Comparison of ENCODE assay signal across 22 cellular contexts in genomic region chr4:173211222-173211621, GRCh38. TPM values are rescaled to one million over a fixed set of nuclear protein-coding genes. Genes with fewer than 3 reads are reported as not detected.
A peak's percentile ranks its signal among the peaks of the same experiment; 100 is the strongest.
DNase-seq lines count a peak whose midpoint lies in the region; ATAC-seq and TF ChIP-seq lines count a peak whose summit lies in the region.
"Had no signal": no experiment of that assay in that cellular context is flagged by ENCODE, and none has a peak within 500 bp of the region (broad histone marks: within the 10 kb centered on the region; RNA-seq: fewer than 3 reads in every experiment).

No MANE protein-coding gene starts in this region.

- no peak overlapping the region for H3K4me3 ChIP-seq in tibial nerve
- H3K4me3 ChIP-seq: neural progenitor cell, right atrium auricular region, thyroid gland had no signal

- ATAC-seq in activated T-cell treated with anti-CD3 and anti-CD28 coated beads, Interleukin-2, amount 50 U/mL, for 4 hours, result no peak
- ATAC-seq in HG02610 (IDR thresholded peaks at IDR 0.05; ENCODE audit: unreplicated experiment), result peak; percentile 51
- ATAC-seq in T-helper 17 cell, result no peak
- ATAC-seq in stimulated activated effector memory CD8-positive, alpha-beta T cell treated with anti-CD3 and anti-CD28 coated beads, Interleukin-12 subunit alpha, Interleukin-12 subunit beta, amount 100 ng/mL, for 72 hours, result peak; percentile 51
- ATAC-seq in GM18858 (IDR thresholded peaks at IDR 0.05; ENCODE audit: unreplicated experiment), result no peak
- ATAC-seq: CD8-positive, alpha-beta T cell; effector memory CD8-positive, alpha-beta T cell had no signal

- TF ChIP-seq POLR2A in tibial nerve (IDR thresholded peaks at IDR 0.05), result no peak

- H3K4me3 Mint-ChIP-seq in activated T-cell treated with anti-CD3 and anti-CD28 coated beads, Interleukin-2, amount 50 U/mL, for 24 hours, result no peak overlapping the region
- no peak overlapping the region for H3K4me3 Mint-ChIP-seq in activated T-cell treated with anti-CD3 and anti-CD28 coated beads, Interleukin-2, amount 50 U/mL, for 4 hours
- no peak overlapping the region for H3K4me3 Mint-ChIP-seq in T-helper 17 cell
- no peak overlapping the region for H3K4me3 Mint-ChIP-seq in stimulated activated effector memory CD8-positive, alpha-beta T cell treated with anti-CD3 and anti-CD28 coated beads, Interleukin-12 subunit alpha, Interleukin-12 subunit beta, amount 100 ng/mL, for 72 hours
- H3K4me3 Mint-ChIP-seq: CD8-positive, alpha-beta T cell; central memory CD8-positive, alpha-beta T cell; effector memory CD8-positive, alpha-beta T cell; H9; neural progenitor cell had no signal

- no peak for DNase-seq in activated T-cell treated with anti-CD3 and anti-CD28 coated beads, Interleukin-2, amount 50 U/mL, for 24 hours
- no peak for DNase-seq in activated T-cell treated with anti-CD3 and anti-CD28 coated beads, Interleukin-2, amount 50 U/mL, for 4 hours
- DNase-seq in T-helper 17 cell (no peak), SIG-M5 (lab: John Stamatoyannopoulos, UW) (no peak), tibial nerve (ENCODE audit: low spot score in 2 of 2) (no peak)
- no peak for DNase-seq in stimulated activated effector memory CD8-positive, alpha-beta T cell treated with anti-CD3 and anti-CD28 coated beads, Interleukin-12 subunit alpha, Interleukin-12 subunit beta, amount 100 ng/mL, for 72 hours (ENCODE audit: low spot score in 2 of 2)
- DNase-seq: activated CD8-positive, alpha-beta memory T cell treated with anti-CD3 and anti-CD28 coated beads for 24 hours; activated effector memory CD4-positive, alpha-beta T cell treated with anti-CD3 and anti-CD28 coated beads, Interleukin-2, amount 50 U/mL, for 16 hours; activated T-cell treated with anti-CD3 and anti-CD28 coated beads for 4 hours; BE2C; CD8-positive, alpha-beta T cell; effector memory CD8-positive, alpha-beta T cell; H9; left ventricle myocardium superior; NCI-H510A; stimulated activated CD4-positive, alpha-beta T cell treated with anti-CD3 and anti-CD28 coated beads, Interleukin-1b, Interleukin-23, amount 100 ng/mL, for 48 hours; thyroid gland had no signal

- no peak for TF ChIP-seq CTCF in tibial nerve (IDR thresholded peaks at IDR 0.05)

- no peak for TF ChIP-seq EP300 in tibial nerve (IDR thresholded peaks at IDR 0.05)

- H3K4me1 ChIP-seq in tibial nerve, result peaks cover 0 to 9% (median 0%) of the 10 kb centered on the region in 4 donors
- H3K4me1 ChIP-seq: BE2C had no signal

- H3K27ac Mint-ChIP-seq in activated T-cell treated with anti-CD3 and anti-CD28 coated beads, Interleukin-2, amount 50 U/mL, for 24 hours, result peak overlapping the region; percentile 36
- peak overlapping the region; percentile 6 for H3K27ac Mint-ChIP-seq in T-helper 17 cell
- H3K27ac Mint-ChIP-seq in stimulated activated effector memory CD8-positive, alpha-beta T cell treated with anti-CD3 and anti-CD28 coated beads, Interleukin-12 subunit alpha, Interleukin-12 subunit beta, amount 100 ng/mL, for 72 hours, result no peak overlapping the region
- H3K27ac Mint-ChIP-seq: CD8-positive, alpha-beta T cell; H9; neural progenitor cell had no signal

- H3K36me3 ChIP-seq in tibial nerve, result no peaks in the 10 kb centered on the region
- H3K36me3 ChIP-seq: BE2C, neural progenitor cell, right atrium auricular region, thyroid gland had no signal

- no peaks in the 10 kb centered on the region for H3K9me3 Mint-ChIP-seq in activated T-cell treated with anti-CD3 and anti-CD28 coated beads, Interleukin-2, amount 50 U/mL, for 24 hours
- H3K9me3 Mint-ChIP-seq in activated T-cell treated with anti-CD3 and anti-CD28 coated beads, Interleukin-2, amount 50 U/mL, for 4 hours, result no peaks in the 10 kb centered on the region
- H3K9me3 Mint-ChIP-seq in stimulated activated effector memory CD8-positive, alpha-beta T cell treated with anti-CD3 and anti-CD28 coated beads, Interleukin-12 subunit alpha, Interleukin-12 subunit beta, amount 100 ng/mL, for 72 hours, result no peaks in the 10 kb centered on the region
- H3K9me3 Mint-ChIP-seq: CD8-positive, alpha-beta T cell; central memory CD8-positive, alpha-beta T cell; effector memory CD8-positive, alpha-beta T cell; H9 had no signal

- H3K27me3 ChIP-seq in tibial nerve, result no peaks in the 10 kb centered on the region
- H3K27me3 ChIP-seq: BE2C, neural progenitor cell, right atrium auricular region, thyroid gland had no signal

- H3K27me3 Mint-ChIP-seq in activated T-cell treated with anti-CD3 and anti-CD28 coated beads, Interleukin-2, amount 50 U/mL, for 24 hours, result no peaks in the 10 kb centered on the region
- H3K27me3 Mint-ChIP-seq in activated T-cell treated with anti-CD3 and anti-CD28 coated beads, Interleukin-2, amount 50 U/mL, for 4 hours (ENCODE audit: low read depth), result no peaks in the 10 kb centered on the region
- H3K27me3 Mint-ChIP-seq in T-helper 17 cell, result no peaks in the 10 kb centered on the region
- H3K27me3 Mint-ChIP-seq: central memory CD8-positive, alpha-beta T cell; effector memory CD8-positive, alpha-beta T cell had no signal

- H3K9me3 ChIP-seq in T-helper 17 cell (ENCODE audit: control insufficient read depth, low read length, poor library complexity, severe bottlenecking) (no peaks in the 10 kb centered on the region), tibial nerve (no peaks in the 10 kb centered on the region)
- H3K9me3 ChIP-seq: BE2C, right atrium auricular region, thyroid gland had no signal

- peaks cover 21% of the 10 kb centered on the region for H3K4me1 Mint-ChIP-seq in activated T-cell treated with anti-CD3 and anti-CD28 coated beads, Interleukin-2, amount 50 U/mL, for 24 hours (ENCODE audit: low read depth)
- H3K4me1 Mint-ChIP-seq in activated T-cell treated with anti-CD3 and anti-CD28 coated beads, Interleukin-2, amount 50 U/mL, for 4 hours (ENCODE audit: low read depth), result peaks cover 20% of the 10 kb centered on the region
- H3K4me1 Mint-ChIP-seq in T-helper 17 cell, result peaks cover 22% of the 10 kb centered on the region
- peaks cover 15% of the 10 kb centered on the region for H3K4me1 Mint-ChIP-seq in stimulated activated effector memory CD8-positive, alpha-beta T cell treated with anti-CD3 and anti-CD28 coated beads, Interleukin-12 subunit alpha, Interleukin-12 subunit beta, amount 100 ng/mL, for 72 hours

- H3K27ac ChIP-seq in tibial nerve, result no peak overlapping the region
- H3K27ac ChIP-seq: neural progenitor cell, right atrium auricular region, thyroid gland had no signal

- peaks cover 11% of the 10 kb centered on the region for H3K36me3 Mint-ChIP-seq in activated T-cell treated with anti-CD3 and anti-CD28 coated beads, Interleukin-2, amount 50 U/mL, for 24 hours (ENCODE audit: low read depth)
- H3K36me3 Mint-ChIP-seq in activated T-cell treated with anti-CD3 and anti-CD28 coated beads, Interleukin-2, amount 50 U/mL, for 4 hours (ENCODE audit: insufficient read depth), result peaks cover 9% of the 10 kb centered on the region
- H3K36me3 Mint-ChIP-seq in T-helper 17 cell (ENCODE audit: low read depth), result no peaks in the 10 kb centered on the region
- no peaks in the 10 kb centered on the region for H3K36me3 Mint-ChIP-seq in stimulated activated effector memory CD8-positive, alpha-beta T cell treated with anti-CD3 and anti-CD28 coated beads, Interleukin-12 subunit alpha, Interleukin-12 subunit beta, amount 100 ng/mL, for 72 hours

- 96% methylated on average over 1 of the region's 1 CpG for WGBS in tibial nerve, 2 donors

RNA-seq across cellular contexts. Expression of gene GALNT7, which starts 42.6 kb away (rescaled TPM):
- 10 to 100 TPM in 2 of 3 donors, 1 to 10 TPM in 1; 10.0 to 10.3 (median 10.2) TPM for total RNA-seq in activated T-cell treated with anti-CD3 and anti-CD28 coated beads, Interleukin-2, amount 50 U/mL, for 4 hours
- total RNA-seq in T-helper 17 cell, result 10 to 100 TPM; 12.5 to 13.7 TPM
- total RNA-seq in tibial nerve, result 10 to 100 TPM in 1 of 4 donors, 1 to 10 TPM in 3; 8.7 to 22.4 (median 9.7) TPM

Comparison
In these comparisons a context has a peak if more than half of its experiments do, and no peak if none do; other contexts are left out.
1. ATAC-seq: peak in HG02610 (single experiment) and stimulated activated effector memory CD8-positive, alpha-beta T cell treated with anti-CD3 and anti-CD28 coated beads, Interleukin-12 subunit alpha, Interleukin-12 subunit beta, amount 100 ng/mL, for 72 hours (single experiment); none in activated T-cell treated with anti-CD3 and anti-CD28 coated beads, Interleukin-2, amount 50 U/mL, for 4 hours (0 of 2), T-helper 17 cell (single experiment) and GM18858 (single experiment).